Comparison of ENCODE assay signal across 7 cellular contexts in the genomic region with DNA sequence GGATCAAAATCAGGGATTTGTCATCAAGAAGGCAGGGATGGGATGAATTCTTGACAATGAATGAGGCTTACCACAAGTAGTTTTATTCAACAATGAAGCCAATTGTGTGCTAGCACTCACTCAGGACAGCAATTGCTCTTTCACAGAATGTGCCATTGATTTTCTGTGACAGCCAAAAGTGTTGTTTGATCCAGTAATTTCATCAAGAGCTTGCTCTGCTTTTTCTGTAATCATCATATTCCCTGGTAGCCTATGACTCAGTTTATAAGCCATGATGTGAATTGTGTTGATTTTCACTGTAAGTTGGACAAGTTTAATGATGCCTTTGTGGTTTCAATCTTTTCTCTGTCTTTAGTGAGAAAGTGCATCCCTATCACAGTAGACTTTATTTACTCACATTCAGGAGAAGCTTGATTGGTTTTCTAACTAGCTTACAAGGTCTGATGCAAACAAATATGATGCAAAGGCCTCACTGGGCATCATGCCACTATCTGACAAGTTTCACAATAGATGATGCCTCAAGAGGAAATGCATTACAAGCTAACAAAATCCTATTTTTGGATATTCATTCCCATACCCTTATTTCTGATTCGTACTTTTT. TPM values are rescaled to one million over a fixed set of nuclear protein-coding genes. Genes with fewer than 3 reads are reported as not detected.
DNase-seq lines count a peak whose midpoint lies in the region; ATAC-seq and TF ChIP-seq lines count a peak whose summit lies in the region.
"Had no signal": no experiment of that assay in that cellular context is flagged by ENCODE, and none has a peak within 500 bp of the region (broad histone marks: within the 10 kb centered on the region; RNA-seq: fewer than 3 reads in every experiment).

No MANE protein-coding gene starts in this region.

- H3K4me2 ChIP-seq in MM.1S (ENCODE audit: low read depth, low read length): no peak overlapping the region

- no peaks in the 10 kb centered on the region for H4K20me1 ChIP-seq in MM.1S (ENCODE audit: insufficient read depth, low read length)

- H3K4me3 ChIP-seq in gastroesophageal sphincter (no peak overlapping the region), aorta (ENCODE audit: low read length in 2 of 2) (no peak overlapping the region), MM.1S (ENCODE audit: low read length) (no peak overlapping the region)

- DNase-seq in activated naive CD4-positive, alpha-beta T cell treated with anti-CD3 and anti-CD28 coated beads for 36 hours: no peak
- DNase-seq in activated naive CD4-positive, alpha-beta T cell treated with anti-CD3 and anti-CD28 coated beads, Interleukin-2, amount 10 ng/mL, durations not matched to agents 7 days and 5 days: no peak
- DNase-seq in aorta (peak in 1 of 2 donors; percentile 61), MM.1S (no peak)
- no peak for DNase-seq in stimulated activated CD4-positive, alpha-beta T cell treated with anti-CD3 and anti-CD28 coated beads, Interleukin-2, amount 100 ng/mL, for 48 hours
- DNase-seq: CD4-positive, CD25-positive, alpha-beta regulatory T cell had no signal

- peaks cover 0 to 8% (median 4%) of the 10 kb centered on the region in 3 donors for H3K4me1 ChIP-seq in gastroesophageal sphincter
- no peaks in the 10 kb centered on the region for H3K4me1 ChIP-seq in aorta (ENCODE audit: control insufficient read depth in 1 of 2, insufficient read depth in 2 of 2, low read length in 2 of 2)
- H3K4me1 ChIP-seq in MM.1S (ENCODE audit: low read length): no peaks in the 10 kb centered on the region

- CTCF ChIA-PET in activated naive CD4-positive, alpha-beta T cell treated with anti-CD3 and anti-CD28 coated beads for 36 hours (lab: Charles Lee): interaction anchor here (0.8 to 1.5 kb wide), 2 partner anchors 23 to 40 kb away, joined by 3 read pairs; no protein-coding TSS in a partner anchor
- CTCF ChIA-PET in activated naive CD4-positive, alpha-beta T cell treated with anti-CD3 and anti-CD28 coated beads, Interleukin-2, amount 10 ng/mL, durations not matched to agents 7 days and 5 days (lab: Charles Lee): interaction anchor here (0.7 to 1.8 kb wide), 4 partner anchors 10 to 121 kb away, joined by 3 to 6 read pairs (median 3); no protein-coding TSS in a partner anchor

- H3K9me2 ChIP-seq in MM.1S (replicated peaks; ENCODE audit: insufficient read depth, low read length): no peaks in the 10 kb centered on the region

- peak; percentile 53 for ATAC-seq in gastroesophageal sphincter
- ATAC-seq in aorta (ENCODE audit: low FRiP score): peak; percentile 50

- no peaks in the 10 kb centered on the region for H3K9me3 Mint-ChIP-seq in activated naive CD4-positive, alpha-beta T cell treated with anti-CD3 and anti-CD28 coated beads for 36 hours
- no peaks in the 10 kb centered on the region for H3K9me3 Mint-ChIP-seq in activated naive CD4-positive, alpha-beta T cell treated with anti-CD3 and anti-CD28 coated beads, Interleukin-2, amount 10 ng/mL, durations not matched to agents 7 days and 5 days
- H3K9me3 Mint-ChIP-seq: CD4-positive, CD25-positive, alpha-beta regulatory T cell had no signal

- H3K79me2 ChIP-seq in MM.1S (ENCODE audit: low read length): no peaks in the 10 kb centered on the region

- H3K27me3 Mint-ChIP-seq in activated naive CD4-positive, alpha-beta T cell treated with anti-CD3 and anti-CD28 coated beads for 36 hours (ENCODE audit: low read depth): no peaks in the 10 kb centered on the region
- peaks cover 14% of the 10 kb centered on the region for H3K27me3 Mint-ChIP-seq in activated naive CD4-positive, alpha-beta T cell treated with anti-CD3 and anti-CD28 coated beads, Interleukin-2, amount 10 ng/mL, durations not matched to agents 7 days and 5 days

- H3K36me3 ChIP-seq in gastroesophageal sphincter (no peaks in the 10 kb centered on the region), aorta (ENCODE audit: control insufficient read depth in 1 of 2, insufficient read depth in 2 of 2, low read length in 1 of 2) (no peaks in the 10 kb centered on the region), MM.1S (replicated peaks; ENCODE audit: insufficient read depth, low read length) (no peaks in the 10 kb centered on the region)

- H3K27me3 ChIP-seq in gastroesophageal sphincter: no peaks in the 10 kb centered on the region
- H3K27me3 ChIP-seq in aorta (ENCODE audit: control insufficient read depth in 1 of 2, insufficient read depth in 2 of 2, low read length in 1 of 2): no peaks in the 10 kb centered on the region
- no peaks in the 10 kb centered on the region for H3K27me3 ChIP-seq in MM.1S (replicated peaks; ENCODE audit: insufficient read depth, low read length)

- intact Hi-C loops in activated naive CD4-positive, alpha-beta T cell treated with anti-CD3 and anti-CD28 coated beads for 36 hours (cut with micrococcal nuclease): no loop called here
- intact Hi-C loops in aorta (cut with DNase I): no loop called here

- H3K4me1 Mint-ChIP-seq in activated naive CD4-positive, alpha-beta T cell treated with anti-CD3 and anti-CD28 coated beads for 36 hours (ENCODE audit: low read depth): peaks cover 18% of the 10 kb centered on the region
- peaks cover 10% of the 10 kb centered on the region for H3K4me1 Mint-ChIP-seq in activated naive CD4-positive, alpha-beta T cell treated with anti-CD3 and anti-CD28 coated beads, Interleukin-2, amount 10 ng/mL, durations not matched to agents 7 days and 5 days

- H3K36me3 Mint-ChIP-seq in activated naive CD4-positive, alpha-beta T cell treated with anti-CD3 and anti-CD28 coated beads for 36 hours (ENCODE audit: low read depth): no peaks in the 10 kb centered on the region
- H3K36me3 Mint-ChIP-seq in activated naive CD4-positive, alpha-beta T cell treated with anti-CD3 and anti-CD28 coated beads, Interleukin-2, amount 10 ng/mL, durations not matched to agents 7 days and 5 days: no peaks in the 10 kb centered on the region
- H3K36me3 Mint-ChIP-seq: CD4-positive, CD25-positive, alpha-beta regulatory T cell had no signal

- H3K9ac ChIP-seq in MM.1S (ENCODE audit: low read length): no peak overlapping the region

- H3K9me3 ChIP-seq in gastroesophageal sphincter: no peaks in the 10 kb centered on the region
- H3K9me3 ChIP-seq in aorta (ENCODE audit: control insufficient read depth, low read length): no peaks in the 10 kb centered on the region
- H3K9me3 ChIP-seq in MM.1S (replicated peaks; ENCODE audit: insufficient read depth, low read length): no peaks in the 10 kb centered on the region

- peak overlapping the region; percentile 11 for H3K27ac Mint-ChIP-seq in activated naive CD4-positive, alpha-beta T cell treated with anti-CD3 and anti-CD28 coated beads for 36 hours
- H3K27ac Mint-ChIP-seq in activated naive CD4-positive, alpha-beta T cell treated with anti-CD3 and anti-CD28 coated beads, Interleukin-2, amount 10 ng/mL, durations not matched to agents 7 days and 5 days: no peak overlapping the region

- no peak for TF ChIP-seq EP300 in gastroesophageal sphincter (IDR thresholded peaks at IDR 0.05)

- no peaks in the 10 kb centered on the region for H3F3A ChIP-seq in MM.1S (ENCODE audit: insufficient read depth, low read length)

- no peak overlapping the region for H2AFZ ChIP-seq in MM.1S (ENCODE audit: low read length)

- H3K27ac ChIP-seq in gastroesophageal sphincter (peak overlapping the region in 1 of 4 donors; percentile 21), aorta (ENCODE audit: low read depth in 1 of 2, low read length in 2 of 2) (no peak overlapping the region), MM.1S (ENCODE audit: low read length) (no peak overlapping the region)

- TF ChIP-seq CTCF in gastroesophageal sphincter (IDR thresholded peaks at IDR 0.05) (no peak), MM.1S (IDR thresholded peaks at IDR 0.05; ENCODE audit: low read length) (no peak)

- WGBS in gastroesophageal sphincter (ENCODE audit: low coverage in 1 of 2), 2 donors: 44 to 71% methylated on average over 1 of the region's 1 CpG
- 87% methylated on average over 1 of the region's 1 CpG for WGBS in aorta, 2 donors

- TF ChIP-seq POLR2A in gastroesophageal sphincter (IDR thresholded peaks at IDR 0.05): no peak

- no peak overlapping the region for H3K4me3 Mint-ChIP-seq in activated naive CD4-positive, alpha-beta T cell treated with anti-CD3 and anti-CD28 coated beads for 36 hours
- no peak overlapping the region for H3K4me3 Mint-ChIP-seq in activated naive CD4-positive, alpha-beta T cell treated with anti-CD3 and anti-CD28 coated beads, Interleukin-2, amount 10 ng/mL, durations not matched to agents 7 days and 5 days

RNA-seq across cellular contexts. Expression of gene CSRNP1, which starts 13.6 kb away (rescaled TPM):
- total RNA-seq in activated naive CD4-positive, alpha-beta T cell treated with anti-CD3 and anti-CD28 coated beads for 36 hours: 10 to 100 TPM; 66.5 to 71.0 TPM
- 10 to 100 TPM; 30.4 to 59.0 (median 40.8) TPM for total RNA-seq in gastroesophageal sphincter
- total RNA-seq in aorta: 100 to 1,000 TPM in 1 of 2 donors, 10 to 100 TPM in 1; 41.9 to 117 TPM
- 10 to 100 TPM; 15.8 to 27.3 TPM for polyA plus RNA-seq in aorta

RNA-seq across cellular contexts. Expression of gene XIRP1, which starts 25.4 kb away (rescaled TPM):
- under 1 TPM; 0.62 to 0.72 TPM for total RNA-seq in activated naive CD4-positive, alpha-beta T cell treated with anti-CD3 and anti-CD28 coated beads for 36 hours
- under 1 TPM in 1 of 4 donors, not detected in 3; 0.40 TPM for total RNA-seq in gastroesophageal sphincter
- total RNA-seq in aorta: under 1 TPM in 1 of 2 donors, not detected in 1; 0.19 TPM
- polyA plus RNA-seq in aorta: under 1 TPM; 0.13 to 0.75 TPM
- total RNA-seq: CD4-positive, CD25-positive, alpha-beta regulatory T cell had no signal
- polyA plus RNA-seq: CD4-positive, CD25-positive, alpha-beta regulatory T cell had no signal

RNA-seq across cellular contexts. Expression of gene TTC21A, which starts 59.6 kb away (rescaled TPM):
- 1 to 10 TPM; 1.5 to 1.6 TPM for total RNA-seq in activated naive CD4-positive, alpha-beta T cell treated with anti-CD3 and anti-CD28 coated beads for 36 hours
- 1 to 10 TPM in 3 of 4 donors, under 1 TPM in 1; 0.54 to 8.5 (median 5.0) TPM for total RNA-seq in gastroesophageal sphincter
- 10 to 100 TPM in 1 of 2 donors, 1 to 10 TPM in 1; 3.6 to 11.6 TPM for total RNA-seq in aorta
- 10 to 100 TPM in 1 of 2 donors, 1 to 10 TPM in 1; 1.8 to 15.0 TPM for polyA plus RNA-seq in aorta

RNA-seq across cellular contexts. Expression of gene GORASP1, which starts 59.6 kb away (rescaled TPM):
- 10 to 100 TPM; 19.0 to 21.8 TPM for total RNA-seq in activated naive CD4-positive, alpha-beta T cell treated with anti-CD3 and anti-CD28 coated beads for 36 hours
- total RNA-seq in gastroesophageal sphincter (10 to 100 TPM; 48.5 to 82.5 (median 76.8) TPM), aorta (10 to 100 TPM; 52.3 to 62.2 TPM)
- polyA plus RNA-seq in aorta: 10 to 100 TPM; 14.7 to 66.3 TPM
